Comparison of ENCODE assay signal across 1 cellular context in the genomic region with DNA sequence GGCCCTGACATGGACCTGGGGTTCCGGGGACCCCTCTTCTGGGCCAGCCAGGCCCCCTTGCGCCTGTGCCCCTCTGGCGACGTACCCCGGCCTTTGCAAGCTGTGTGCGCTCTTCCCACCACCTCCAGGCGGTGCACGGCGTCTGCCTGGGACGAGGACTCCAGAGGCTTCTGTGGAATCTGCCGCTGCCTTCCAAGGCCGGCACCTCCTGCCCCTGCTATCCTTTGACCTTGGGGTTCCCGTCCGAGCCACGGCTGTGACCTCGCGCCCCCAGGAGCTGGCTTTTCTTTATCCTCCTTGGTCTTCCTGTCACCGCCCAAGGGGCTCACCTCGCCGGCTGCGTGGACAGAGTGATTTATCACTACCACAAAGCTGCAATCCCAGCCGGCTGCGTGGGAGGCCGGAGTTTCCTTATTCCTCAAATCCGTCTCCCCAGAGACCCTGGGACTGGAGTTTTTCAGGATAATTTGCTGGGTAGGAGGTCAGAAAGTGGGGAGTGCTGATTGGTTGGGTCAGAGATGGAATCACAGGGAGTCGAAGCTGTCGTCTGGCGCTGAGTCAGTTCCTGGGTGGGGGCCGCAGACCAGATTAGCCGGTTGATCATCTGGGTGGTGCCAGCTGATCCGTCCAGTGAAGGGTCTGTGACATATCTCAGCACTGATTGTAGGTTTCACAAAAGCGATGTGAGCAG.
TF ChIP-seq lines count a peak whose summit lies in the region.

No MANE protein-coding gene starts in this region.

TF ChIP-seq in HepG2, 621 proteins besides CTCF, POLR2A, EP300 and RAD21 (continued from another document and continues in another):
- TF ChIP-seq, protein P1, sequence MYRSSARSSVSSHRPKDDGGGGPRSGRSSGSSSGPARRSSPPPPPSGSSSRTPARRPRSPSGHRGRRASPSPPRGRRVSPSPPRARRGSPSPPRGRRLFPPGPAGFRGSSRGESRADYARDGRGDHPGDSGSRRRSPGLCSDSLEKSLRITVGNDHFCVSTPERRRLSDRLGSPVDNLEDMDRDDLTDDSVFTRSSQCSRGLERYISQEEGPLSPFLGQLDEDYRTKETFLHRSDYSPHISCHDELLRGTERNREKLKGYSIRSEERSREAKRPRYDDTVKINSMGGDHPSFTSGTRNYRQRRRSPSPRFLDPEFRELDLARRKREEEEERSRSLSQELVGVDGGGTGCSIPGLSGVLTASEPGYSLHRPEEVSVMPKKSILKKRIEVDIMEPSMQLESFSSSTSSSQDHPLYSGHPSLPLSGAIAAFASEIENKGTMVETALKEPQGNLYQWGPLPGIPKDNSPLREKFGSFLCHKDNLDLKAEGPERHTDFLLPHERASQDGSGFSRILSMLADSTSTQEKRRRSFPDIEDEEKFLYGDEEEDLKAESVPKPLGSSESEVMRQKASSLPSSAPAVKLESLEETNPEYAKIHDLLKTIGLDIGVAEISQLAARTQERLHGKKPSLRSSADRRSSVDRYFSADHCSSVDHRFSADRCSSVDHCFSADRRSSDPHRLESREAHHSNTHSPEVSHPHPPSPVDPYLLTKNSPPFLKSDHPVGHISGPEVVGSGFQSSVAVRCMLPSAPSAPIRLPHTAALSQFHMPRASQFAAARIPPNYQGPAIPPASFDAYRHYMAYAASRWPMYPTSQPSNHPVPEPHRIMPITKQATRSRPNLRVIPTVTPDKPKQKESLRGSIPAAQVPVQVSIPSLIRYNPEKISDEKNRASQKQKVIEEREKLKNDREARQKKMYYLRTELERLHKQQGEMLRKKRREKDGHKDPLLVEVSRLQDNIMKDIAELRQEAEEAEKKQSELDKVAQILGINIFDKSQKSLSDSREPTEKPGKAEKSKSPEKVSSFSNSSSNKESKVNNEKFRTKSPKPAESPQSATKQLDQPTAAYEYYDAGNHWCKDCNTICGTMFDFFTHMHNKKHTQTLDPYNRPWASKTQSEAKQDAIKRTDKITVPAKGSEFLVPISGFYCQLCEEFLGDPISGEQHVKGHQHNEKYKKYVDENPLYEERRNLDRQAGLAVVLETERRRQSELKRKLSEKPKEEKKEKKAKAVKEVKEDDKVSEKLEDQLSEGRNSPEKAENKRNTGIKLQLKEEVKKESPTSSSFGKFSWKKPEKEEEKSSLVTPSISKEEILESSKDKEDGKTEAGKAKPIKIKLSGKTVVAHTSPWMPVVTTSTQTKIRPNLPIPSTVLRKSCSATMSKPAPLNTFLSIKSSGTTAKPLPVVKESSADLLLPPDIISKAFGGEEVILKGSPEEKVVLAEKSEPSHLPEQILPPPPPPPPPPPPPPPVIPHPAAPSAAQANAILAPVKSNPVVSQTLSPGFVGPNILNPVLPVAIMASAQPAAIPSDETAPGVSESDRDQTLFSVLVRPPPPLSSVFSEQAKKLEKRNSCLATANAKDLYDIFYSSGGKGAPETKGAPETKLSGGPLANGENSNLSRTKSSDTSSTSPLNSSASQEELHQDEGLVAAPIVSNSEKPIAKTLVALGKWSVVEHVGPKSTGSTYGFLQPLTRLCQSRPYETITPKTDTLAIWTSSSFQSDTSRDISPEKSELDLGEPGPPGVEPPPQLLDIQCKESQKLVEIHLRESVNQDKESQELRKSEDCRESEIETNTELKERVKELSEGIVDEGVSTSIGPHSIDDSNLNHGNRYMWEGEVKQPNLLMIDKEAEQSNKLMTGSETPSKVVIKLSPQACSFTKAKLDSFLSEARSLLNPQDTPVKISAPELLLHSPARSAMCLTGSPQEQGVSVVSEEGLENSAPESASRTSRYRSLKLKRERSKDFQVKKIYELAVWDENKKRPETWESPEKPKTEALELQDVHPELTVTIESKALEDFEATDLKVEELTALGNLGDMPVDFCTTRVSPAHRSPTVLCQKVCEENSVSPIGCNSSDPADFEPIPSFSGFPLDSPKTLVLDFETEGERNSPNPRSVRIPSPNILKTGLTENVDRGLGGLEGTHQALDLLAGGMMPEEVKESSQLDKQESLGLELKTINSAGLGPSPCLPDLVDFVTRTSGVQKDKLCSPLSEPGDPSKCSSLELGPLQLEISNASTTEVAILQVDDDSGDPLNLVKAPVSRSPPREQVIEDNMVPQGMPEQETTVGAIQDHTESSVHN (CRISPR knock-in tag; IDR thresholded peaks at IDR 0.05): no peak
- TF ChIP-seq ZNF746 (CRISPR knock-in tag; IDR thresholded peaks at IDR 0.05): peak; percentile 61; the same call in 1 of the 2 replicates
- TF ChIP-seq TOPORS (CRISPR knock-in tag; IDR thresholded peaks at IDR 0.05): no peak
- TF ChIP-seq NFKB2 (CRISPR knock-in tag; IDR thresholded peaks at IDR 0.05; ENCODE audit: borderline replicate concordance): no peak; the same call in 1 of the 2 replicates
- TF ChIP-seq ZFP1 (CRISPR knock-in tag; IDR thresholded peaks at IDR 0.05): no peak
- no peak for TF ChIP-seq REL (CRISPR knock-in tag; conservative IDR thresholded peaks at IDR 0.05)
- no peak for TF ChIP-seq ZNF761 (CRISPR knock-in tag; conservative IDR thresholded peaks at IDR 0.05)
- TF ChIP-seq SOX13 (IDR thresholded peaks at IDR 0.05): no peak
- TF ChIP-seq SOX13 (CRISPR knock-in tag; conservative IDR thresholded peaks at IDR 0.05 in 1 of 2, IDR thresholded peaks at IDR 0.05 in 1 of 2): peak in 1 of 2 experiments; percentile 49; a peak in 2 of 4 replicates
- TF ChIP-seq, protein P2, sequence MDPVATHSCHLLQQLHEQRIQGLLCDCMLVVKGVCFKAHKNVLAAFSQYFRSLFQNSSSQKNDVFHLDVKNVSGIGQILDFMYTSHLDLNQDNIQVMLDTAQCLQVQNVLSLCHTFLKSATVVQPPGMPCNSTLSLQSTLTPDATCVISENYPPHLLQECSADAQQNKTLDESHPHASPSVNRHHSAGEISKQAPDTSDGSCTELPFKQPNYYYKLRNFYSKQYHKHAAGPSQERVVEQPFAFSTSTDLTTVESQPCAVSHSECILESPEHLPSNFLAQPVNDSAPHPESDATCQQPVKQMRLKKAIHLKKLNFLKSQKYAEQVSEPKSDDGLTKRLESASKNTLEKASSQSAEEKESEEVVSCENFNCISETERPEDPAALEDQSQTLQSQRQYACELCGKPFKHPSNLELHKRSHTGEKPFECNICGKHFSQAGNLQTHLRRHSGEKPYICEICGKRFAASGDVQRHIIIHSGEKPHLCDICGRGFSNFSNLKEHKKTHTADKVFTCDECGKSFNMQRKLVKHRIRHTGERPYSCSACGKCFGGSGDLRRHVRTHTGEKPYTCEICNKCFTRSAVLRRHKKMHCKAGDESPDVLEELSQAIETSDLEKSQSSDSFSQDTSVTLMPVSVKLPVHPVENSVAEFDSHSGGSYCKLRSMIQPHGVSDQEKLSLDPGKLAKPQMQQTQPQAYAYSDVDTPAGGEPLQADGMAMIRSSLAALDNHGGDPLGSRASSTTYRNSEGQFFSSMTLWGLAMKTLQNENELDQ (CRISPR knock-in tag; IDR thresholded peaks at IDR 0.05; ENCODE audit: borderline replicate concordance): no peak
- TF ChIP-seq, protein P3, sequence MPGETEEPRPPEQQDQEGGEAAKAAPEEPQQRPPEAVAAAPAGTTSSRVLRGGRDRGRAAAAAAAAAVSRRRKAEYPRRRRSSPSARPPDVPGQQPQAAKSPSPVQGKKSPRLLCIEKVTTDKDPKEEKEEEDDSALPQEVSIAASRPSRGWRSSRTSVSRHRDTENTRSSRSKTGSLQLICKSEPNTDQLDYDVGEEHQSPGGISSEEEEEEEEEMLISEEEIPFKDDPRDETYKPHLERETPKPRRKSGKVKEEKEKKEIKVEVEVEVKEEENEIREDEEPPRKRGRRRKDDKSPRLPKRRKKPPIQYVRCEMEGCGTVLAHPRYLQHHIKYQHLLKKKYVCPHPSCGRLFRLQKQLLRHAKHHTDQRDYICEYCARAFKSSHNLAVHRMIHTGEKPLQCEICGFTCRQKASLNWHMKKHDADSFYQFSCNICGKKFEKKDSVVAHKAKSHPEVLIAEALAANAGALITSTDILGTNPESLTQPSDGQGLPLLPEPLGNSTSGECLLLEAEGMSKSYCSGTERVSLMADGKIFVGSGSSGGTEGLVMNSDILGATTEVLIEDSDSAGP (CRISPR knock-in tag; IDR thresholded peaks at IDR 0.05; ENCODE audit: borderline replicate concordance): peak; percentile 52; the same call in 1 of the 2 replicates
- no peak for TF ChIP-seq HNRNPK (IDR thresholded peaks at IDR 0.05; ENCODE audit: low read depth, low read length, poor library complexity, severe bottlenecking)
- TF ChIP-seq, protein P4, sequence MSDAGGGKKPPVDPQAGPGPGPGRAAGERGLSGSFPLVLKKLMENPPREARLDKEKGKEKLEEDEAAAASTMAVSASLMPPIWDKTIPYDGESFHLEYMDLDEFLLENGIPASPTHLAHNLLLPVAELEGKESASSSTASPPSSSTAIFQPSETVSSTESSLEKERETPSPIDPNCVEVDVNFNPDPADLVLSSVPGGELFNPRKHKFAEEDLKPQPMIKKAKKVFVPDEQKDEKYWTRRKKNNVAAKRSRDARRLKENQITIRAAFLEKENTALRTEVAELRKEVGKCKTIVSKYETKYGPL (CRISPR knock-in tag; IDR thresholded peaks at IDR 0.05): no peak
- TF ChIP-seq, protein P5, sequence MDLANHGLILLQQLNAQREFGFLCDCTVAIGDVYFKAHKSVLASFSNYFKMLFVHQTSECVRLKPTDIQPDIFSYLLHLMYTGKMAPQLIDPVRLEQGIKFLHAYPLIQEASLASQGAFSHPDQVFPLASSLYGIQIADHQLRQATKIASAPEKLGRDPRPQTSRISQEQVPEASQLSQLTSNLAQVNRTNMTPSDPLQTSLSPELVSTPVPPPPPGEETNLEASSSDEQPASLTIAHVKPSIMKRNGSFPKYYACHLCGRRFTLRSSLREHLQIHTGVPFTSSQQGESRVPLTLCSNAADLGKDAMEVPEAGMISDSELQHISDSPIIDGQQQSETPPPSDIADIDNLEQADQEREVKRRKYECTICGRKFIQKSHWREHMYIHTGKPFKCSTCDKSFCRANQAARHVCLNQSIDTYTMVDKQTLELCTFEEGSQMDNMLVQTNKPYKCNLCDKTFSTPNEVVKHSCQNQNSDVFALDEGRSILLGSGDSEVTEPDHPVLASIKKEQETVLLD (CRISPR knock-in tag; IDR thresholded peaks at IDR 0.05; ENCODE audit: low read depth): no peak
- no peak for TF ChIP-seq ZNF10 (CRISPR knock-in tag; IDR thresholded peaks at IDR 0.05; ENCODE audit: borderline replicate concordance, low read depth)
- no peak for TF ChIP-seq NPAS2 (CRISPR knock-in tag; IDR thresholded peaks at IDR 0.05; ENCODE audit: borderline replicate concordance)
- TF ChIP-seq, protein P6, sequence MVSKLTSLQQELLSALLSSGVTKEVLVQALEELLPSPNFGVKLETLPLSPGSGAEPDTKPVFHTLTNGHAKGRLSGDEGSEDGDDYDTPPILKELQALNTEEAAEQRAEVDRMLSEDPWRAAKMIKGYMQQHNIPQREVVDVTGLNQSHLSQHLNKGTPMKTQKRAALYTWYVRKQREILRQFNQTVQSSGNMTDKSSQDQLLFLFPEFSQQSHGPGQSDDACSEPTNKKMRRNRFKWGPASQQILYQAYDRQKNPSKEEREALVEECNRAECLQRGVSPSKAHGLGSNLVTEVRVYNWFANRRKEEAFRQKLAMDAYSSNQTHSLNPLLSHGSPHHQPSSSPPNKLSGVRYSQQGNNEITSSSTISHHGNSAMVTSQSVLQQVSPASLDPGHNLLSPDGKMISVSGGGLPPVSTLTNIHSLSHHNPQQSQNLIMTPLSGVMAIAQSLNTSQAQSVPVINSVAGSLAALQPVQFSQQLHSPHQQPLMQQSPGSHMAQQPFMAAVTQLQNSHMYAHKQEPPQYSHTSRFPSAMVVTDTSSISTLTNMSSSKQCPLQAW (CRISPR knock-in tag; IDR thresholded peaks at IDR 0.05): peak; percentile 59; the same call in 1 of the 2 replicates
- no peak for TF ChIP-seq PRMT3 (CRISPR knock-in tag; IDR thresholded peaks at IDR 0.05; ENCODE audit: borderline replicate concordance, low read depth)
- TF ChIP-seq ZNF530 (CRISPR knock-in tag; IDR thresholded peaks at IDR 0.05; ENCODE audit: low read depth): no peak
- TF ChIP-seq, protein P7, sequence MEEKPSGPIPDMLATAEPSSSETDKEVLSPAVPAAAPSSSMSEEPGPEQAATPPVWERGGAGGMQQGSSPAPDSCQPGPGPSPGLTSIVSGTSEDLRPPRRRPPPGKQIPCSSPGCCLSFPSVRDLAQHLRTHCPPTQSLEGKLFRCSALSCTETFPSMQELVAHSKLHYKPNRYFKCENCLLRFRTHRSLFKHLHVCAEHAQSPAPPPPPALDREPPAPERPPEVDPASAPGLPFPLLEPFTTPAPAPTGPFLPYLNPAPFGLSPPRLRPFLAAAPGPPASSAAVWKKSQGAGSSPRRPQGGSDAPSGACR (CRISPR knock-in tag; IDR thresholded peaks at IDR 0.05): peak; percentile 35; the same call in 1 of the 2 replicates
- TF ChIP-seq YEATS4 (CRISPR knock-in tag; IDR thresholded peaks at IDR 0.05; ENCODE audit: borderline replicate concordance): no peak
- no peak for TF ChIP-seq NCOA2 (CRISPR knock-in tag; IDR thresholded peaks at IDR 0.05)
- no peak for TF ChIP-seq MED13 (CRISPR knock-in tag; IDR thresholded peaks at IDR 0.05)
- TF ChIP-seq ZSCAN25 (CRISPR knock-in tag; IDR thresholded peaks at IDR 0.05): peak; percentile 82; the same call in 1 of the 2 replicates
- TF ChIP-seq, protein P8, sequence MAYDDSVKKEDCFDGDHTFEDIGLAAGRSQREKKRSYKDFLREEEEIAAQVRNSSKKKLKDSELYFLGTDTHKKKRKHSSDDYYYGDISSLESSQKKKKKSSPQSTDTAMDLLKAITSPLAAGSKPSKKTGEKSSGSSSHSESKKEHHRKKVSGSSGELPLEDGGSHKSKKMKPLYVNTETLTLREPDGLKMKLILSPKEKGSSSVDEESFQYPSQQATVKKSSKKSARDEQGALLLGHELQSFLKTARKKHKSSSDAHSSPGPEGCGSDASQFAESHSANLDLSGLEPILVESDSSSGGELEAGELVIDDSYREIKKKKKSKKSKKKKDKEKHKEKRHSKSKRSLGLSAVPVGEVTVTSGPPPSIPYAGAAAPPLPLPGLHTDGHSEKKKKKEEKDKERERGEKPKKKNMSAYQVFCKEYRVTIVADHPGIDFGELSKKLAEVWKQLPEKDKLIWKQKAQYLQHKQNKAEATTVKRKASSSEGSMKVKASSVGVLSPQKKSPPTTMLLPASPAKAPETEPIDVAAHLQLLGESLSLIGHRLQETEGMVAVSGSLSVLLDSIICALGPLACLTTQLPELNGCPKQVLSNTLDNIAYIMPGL (CRISPR knock-in tag; IDR thresholded peaks at IDR 0.05; ENCODE audit: borderline replicate concordance in 1 of 2, low read depth in 1 of 2): no peak; a peak in 1 of 4 replicates
- TF ChIP-seq, protein P9, sequence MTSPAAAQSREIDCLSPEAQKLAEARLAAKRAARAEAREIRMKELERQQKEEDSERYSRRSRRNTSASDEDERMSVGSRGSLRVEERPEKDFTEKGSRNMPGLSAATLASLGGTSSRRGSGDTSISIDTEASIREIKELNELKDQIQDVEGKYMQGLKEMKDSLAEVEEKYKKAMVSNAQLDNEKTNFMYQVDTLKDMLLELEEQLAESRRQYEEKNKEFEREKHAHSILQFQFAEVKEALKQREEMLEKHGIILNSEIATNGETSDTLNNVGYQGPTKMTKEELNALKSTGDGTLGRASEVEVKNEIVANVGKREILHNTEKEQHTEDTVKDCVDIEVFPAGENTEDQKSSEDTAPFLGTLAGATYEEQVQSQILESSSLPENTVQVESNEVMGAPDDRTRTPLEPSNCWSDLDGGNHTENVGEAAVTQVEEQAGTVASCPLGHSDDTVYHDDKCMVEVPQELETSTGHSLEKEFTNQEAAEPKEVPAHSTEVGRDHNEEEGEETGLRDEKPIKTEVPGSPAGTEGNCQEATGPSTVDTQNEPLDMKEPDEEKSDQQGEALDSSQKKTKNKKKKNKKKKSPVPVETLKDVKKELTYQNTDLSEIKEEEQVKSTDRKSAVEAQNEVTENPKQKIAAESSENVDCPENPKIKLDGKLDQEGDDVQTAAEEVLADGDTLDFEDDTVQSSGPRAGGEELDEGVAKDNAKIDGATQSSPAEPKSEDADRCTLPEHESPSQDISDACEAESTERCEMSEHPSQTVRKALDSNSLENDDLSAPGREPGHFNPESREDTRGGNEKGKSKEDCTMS (CRISPR knock-in tag; conservative IDR thresholded peaks at IDR 0.05): no peak
- no peak for TF ChIP-seq ZNF569 (CRISPR knock-in tag; IDR thresholded peaks at IDR 0.05; ENCODE audit: borderline replicate concordance)
- peak; percentile 86 for TF ChIP-seq KDM3A (CRISPR knock-in tag; IDR thresholded peaks at IDR 0.05; ENCODE audit: low read depth)
